ENCODE assay signal across 1 cellular context in the genomic region with DNA sequence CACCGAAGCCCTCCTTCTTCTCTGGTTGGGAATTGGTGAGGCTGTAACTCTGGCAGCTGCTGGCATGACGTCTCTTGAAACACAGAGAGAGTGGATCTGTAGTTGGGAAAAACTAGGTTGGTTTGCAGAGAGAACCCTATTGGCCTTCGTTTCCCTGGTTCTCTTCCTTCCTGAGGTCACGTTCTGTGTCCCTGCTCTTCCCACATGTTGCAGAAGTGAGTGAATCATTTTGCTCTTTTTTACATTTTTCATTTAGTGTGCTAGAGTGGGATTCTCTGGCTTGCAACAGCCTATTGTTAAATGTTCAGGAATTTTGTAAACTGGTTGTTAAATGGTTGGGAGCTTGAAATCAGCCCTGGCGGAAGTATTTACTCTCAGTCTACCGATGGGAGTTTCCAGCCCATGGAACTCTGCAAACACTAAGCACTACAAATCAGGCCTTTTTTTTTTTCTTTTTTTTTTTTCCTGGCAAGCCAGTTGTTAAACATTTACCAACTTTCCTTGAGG.
TF ChIP-seq lines count a peak whose summit lies in the region.

No MANE protein-coding gene starts in this region.

TF ChIP-seq in HepG2, 621 proteins besides CTCF, POLR2A, EP300 and RAD21 (continues in another document):
- no peak for TF ChIP-seq HOXA3 (CRISPR knock-in tag; IDR thresholded peaks at IDR 0.05)
- no peak for TF ChIP-seq SRF (IDR thresholded peaks at IDR 0.05; ENCODE audit: low read depth, low read length)
- TF ChIP-seq GATAD2A (CRISPR knock-in tag; IDR thresholded peaks at IDR 0.05): 0 out of 2 replicates have a peak, but pooled peaks have one; percentile 45
- TF ChIP-seq ZNF672 (CRISPR knock-in tag; IDR thresholded peaks at IDR 0.05): no peak
- no peak for TF ChIP-seq ZKSCAN1 (IDR thresholded peaks at IDR 0.05; ENCODE audit: low read length)
- no peak for TF ChIP-seq GZF1 (CRISPR knock-in tag; IDR thresholded peaks at IDR 0.05)
- peak; percentile 53; the same call in 1 of the 2 replicates for TF ChIP-seq MEIS2 (CRISPR knock-in tag; IDR thresholded peaks at IDR 0.05)
- TF ChIP-seq, protein P1, sequence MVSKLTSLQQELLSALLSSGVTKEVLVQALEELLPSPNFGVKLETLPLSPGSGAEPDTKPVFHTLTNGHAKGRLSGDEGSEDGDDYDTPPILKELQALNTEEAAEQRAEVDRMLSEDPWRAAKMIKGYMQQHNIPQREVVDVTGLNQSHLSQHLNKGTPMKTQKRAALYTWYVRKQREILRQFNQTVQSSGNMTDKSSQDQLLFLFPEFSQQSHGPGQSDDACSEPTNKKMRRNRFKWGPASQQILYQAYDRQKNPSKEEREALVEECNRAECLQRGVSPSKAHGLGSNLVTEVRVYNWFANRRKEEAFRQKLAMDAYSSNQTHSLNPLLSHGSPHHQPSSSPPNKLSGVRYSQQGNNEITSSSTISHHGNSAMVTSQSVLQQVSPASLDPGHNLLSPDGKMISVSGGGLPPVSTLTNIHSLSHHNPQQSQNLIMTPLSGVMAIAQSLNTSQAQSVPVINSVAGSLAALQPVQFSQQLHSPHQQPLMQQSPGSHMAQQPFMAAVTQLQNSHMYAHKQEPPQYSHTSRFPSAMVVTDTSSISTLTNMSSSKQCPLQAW (CRISPR knock-in tag; IDR thresholded peaks at IDR 0.05): peak; percentile 57
- no peak for TF ChIP-seq ZSCAN29 (CRISPR knock-in tag; conservative IDR thresholded peaks at IDR 0.05)
- TF ChIP-seq ZNF296 (CRISPR knock-in tag; conservative IDR thresholded peaks at IDR 0.05): no peak
- no peak for TF ChIP-seq DR1 (CRISPR knock-in tag; IDR thresholded peaks at IDR 0.05)
- TF ChIP-seq, protein P2, sequence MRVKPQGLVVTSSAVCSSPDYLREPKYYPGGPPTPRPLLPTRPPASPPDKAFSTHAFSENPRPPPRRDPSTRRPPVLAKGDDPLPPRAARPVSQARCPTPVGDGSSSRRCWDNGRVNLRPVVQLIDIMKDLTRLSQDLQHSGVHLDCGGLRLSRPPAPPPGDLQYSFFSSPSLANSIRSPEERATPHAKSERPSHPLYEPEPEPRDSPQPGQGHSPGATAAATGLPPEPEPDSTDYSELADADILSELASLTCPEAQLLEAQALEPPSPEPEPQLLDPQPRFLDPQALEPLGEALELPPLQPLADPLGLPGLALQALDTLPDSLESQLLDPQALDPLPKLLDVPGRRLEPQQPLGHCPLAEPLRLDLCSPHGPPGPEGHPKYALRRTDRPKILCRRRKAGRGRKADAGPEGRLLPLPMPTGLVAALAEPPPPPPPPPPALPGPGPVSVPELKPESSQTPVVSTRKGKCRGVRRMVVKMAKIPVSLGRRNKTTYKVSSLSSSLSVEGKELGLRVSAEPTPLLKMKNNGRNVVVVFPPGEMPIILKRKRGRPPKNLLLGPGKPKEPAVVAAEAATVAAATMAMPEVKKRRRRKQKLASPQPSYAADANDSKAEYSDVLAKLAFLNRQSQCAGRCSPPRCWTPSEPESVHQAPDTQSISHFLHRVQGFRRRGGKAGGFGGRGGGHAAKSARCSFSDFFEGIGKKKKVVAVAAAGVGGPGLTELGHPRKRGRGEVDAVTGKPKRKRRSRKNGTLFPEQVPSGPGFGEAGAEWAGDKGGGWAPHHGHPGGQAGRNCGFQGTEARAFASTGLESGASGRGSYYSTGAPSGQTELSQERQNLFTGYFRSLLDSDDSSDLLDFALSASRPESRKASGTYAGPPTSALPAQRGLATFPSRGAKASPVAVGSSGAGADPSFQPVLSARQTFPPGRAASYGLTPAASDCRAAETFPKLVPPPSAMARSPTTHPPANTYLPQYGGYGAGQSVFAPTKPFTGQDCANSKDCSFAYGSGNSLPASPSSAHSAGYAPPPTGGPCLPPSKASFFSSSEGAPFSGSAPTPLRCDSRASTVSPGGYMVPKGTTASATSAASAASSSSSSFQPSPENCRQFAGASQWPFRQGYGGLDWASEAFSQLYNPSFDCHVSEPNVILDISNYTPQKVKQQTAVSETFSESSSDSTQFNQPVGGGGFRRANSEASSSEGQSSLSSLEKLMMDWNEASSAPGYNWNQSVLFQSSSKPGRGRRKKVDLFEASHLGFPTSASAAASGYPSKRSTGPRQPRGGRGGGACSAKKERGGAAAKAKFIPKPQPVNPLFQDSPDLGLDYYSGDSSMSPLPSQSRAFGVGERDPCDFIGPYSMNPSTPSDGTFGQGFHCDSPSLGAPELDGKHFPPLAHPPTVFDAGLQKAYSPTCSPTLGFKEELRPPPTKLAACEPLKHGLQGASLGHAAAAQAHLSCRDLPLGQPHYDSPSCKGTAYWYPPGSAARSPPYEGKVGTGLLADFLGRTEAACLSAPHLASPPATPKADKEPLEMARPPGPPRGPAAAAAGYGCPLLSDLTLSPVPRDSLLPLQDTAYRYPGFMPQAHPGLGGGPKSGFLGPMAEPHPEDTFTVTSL (CRISPR knock-in tag; IDR thresholded peaks at IDR 0.05; ENCODE audit: borderline replicate concordance): peak; percentile 75; the same call in 1 of the 2 replicates
- no peak for TF ChIP-seq RORA (CRISPR knock-in tag; IDR thresholded peaks at IDR 0.05)
- TF ChIP-seq, protein P3, sequence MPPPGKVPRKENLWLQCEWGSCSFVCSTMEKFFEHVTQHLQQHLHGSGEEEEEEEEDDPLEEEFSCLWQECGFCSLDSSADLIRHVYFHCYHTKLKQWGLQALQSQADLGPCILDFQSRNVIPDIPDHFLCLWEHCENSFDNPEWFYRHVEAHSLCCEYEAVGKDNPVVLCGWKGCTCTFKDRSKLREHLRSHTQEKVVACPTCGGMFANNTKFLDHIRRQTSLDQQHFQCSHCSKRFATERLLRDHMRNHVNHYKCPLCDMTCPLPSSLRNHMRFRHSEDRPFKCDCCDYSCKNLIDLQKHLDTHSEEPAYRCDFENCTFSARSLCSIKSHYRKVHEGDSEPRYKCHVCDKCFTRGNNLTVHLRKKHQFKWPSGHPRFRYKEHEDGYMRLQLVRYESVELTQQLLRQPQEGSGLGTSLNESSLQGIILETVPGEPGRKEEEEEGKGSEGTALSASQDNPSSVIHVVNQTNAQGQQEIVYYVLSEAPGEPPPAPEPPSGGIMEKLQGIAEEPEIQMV (CRISPR knock-in tag; IDR thresholded peaks at IDR 0.05; ENCODE audit: low read depth): no peak
- TF ChIP-seq ZNF782 (CRISPR knock-in tag; IDR thresholded peaks at IDR 0.05; ENCODE audit: borderline replicate concordance): no peak
- TF ChIP-seq, protein P4, sequence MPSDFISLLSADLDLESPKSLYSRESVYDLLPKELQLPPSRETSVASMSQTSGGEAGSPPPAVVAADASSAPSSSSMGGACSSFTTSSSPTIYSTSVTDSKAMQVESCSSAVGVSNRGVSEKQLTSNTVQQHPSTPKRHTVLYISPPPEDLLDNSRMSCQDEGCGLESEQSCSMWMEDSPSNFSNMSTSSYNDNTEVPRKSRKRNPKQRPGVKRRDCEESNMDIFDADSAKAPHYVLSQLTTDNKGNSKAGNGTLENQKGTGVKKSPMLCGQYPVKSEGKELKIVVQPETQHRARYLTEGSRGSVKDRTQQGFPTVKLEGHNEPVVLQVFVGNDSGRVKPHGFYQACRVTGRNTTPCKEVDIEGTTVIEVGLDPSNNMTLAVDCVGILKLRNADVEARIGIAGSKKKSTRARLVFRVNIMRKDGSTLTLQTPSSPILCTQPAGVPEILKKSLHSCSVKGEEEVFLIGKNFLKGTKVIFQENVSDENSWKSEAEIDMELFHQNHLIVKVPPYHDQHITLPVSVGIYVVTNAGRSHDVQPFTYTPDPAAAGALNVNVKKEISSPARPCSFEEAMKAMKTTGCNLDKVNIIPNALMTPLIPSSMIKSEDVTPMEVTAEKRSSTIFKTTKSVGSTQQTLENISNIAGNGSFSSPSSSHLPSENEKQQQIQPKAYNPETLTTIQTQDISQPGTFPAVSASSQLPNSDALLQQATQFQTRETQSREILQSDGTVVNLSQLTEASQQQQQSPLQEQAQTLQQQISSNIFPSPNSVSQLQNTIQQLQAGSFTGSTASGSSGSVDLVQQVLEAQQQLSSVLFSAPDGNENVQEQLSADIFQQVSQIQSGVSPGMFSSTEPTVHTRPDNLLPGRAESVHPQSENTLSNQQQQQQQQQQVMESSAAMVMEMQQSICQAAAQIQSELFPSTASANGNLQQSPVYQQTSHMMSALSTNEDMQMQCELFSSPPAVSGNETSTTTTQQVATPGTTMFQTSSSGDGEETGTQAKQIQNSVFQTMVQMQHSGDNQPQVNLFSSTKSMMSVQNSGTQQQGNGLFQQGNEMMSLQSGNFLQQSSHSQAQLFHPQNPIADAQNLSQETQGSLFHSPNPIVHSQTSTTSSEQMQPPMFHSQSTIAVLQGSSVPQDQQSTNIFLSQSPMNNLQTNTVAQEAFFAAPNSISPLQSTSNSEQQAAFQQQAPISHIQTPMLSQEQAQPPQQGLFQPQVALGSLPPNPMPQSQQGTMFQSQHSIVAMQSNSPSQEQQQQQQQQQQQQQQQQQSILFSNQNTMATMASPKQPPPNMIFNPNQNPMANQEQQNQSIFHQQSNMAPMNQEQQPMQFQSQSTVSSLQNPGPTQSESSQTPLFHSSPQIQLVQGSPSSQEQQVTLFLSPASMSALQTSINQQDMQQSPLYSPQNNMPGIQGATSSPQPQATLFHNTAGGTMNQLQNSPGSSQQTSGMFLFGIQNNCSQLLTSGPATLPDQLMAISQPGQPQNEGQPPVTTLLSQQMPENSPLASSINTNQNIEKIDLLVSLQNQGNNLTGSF (CRISPR knock-in tag; IDR thresholded peaks at IDR 0.05): no peak
- 0 out of 2 replicates have a peak, but pooled peaks have one; percentile 29 for TF ChIP-seq ZNF232 (CRISPR knock-in tag; IDR thresholded peaks at IDR 0.05; ENCODE audit: borderline replicate concordance)
- TF ChIP-seq JARID2 (CRISPR knock-in tag; IDR thresholded peaks at IDR 0.05; ENCODE audit: insufficient replicate concordance): no peak
- TF ChIP-seq, protein P5, sequence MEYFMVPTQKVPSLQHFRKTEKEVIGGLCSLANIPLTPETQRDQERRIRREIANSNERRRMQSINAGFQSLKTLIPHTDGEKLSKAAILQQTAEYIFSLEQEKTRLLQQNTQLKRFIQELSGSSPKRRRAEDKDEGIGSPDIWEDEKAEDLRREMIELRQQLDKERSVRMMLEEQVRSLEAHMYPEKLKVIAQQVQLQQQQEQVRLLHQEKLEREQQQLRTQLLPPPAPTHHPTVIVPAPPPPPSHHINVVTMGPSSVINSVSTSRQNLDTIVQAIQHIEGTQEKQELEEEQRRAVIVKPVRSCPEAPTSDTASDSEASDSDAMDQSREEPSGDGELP (IDR thresholded peaks at IDR 0.05; ENCODE audit: borderline replicate concordance, low read depth): peak; percentile 44; the same call in 1 of the 2 replicates
- TF ChIP-seq SMARCC2 (IDR thresholded peaks at IDR 0.05): no peak
- TF ChIP-seq, protein P6, sequence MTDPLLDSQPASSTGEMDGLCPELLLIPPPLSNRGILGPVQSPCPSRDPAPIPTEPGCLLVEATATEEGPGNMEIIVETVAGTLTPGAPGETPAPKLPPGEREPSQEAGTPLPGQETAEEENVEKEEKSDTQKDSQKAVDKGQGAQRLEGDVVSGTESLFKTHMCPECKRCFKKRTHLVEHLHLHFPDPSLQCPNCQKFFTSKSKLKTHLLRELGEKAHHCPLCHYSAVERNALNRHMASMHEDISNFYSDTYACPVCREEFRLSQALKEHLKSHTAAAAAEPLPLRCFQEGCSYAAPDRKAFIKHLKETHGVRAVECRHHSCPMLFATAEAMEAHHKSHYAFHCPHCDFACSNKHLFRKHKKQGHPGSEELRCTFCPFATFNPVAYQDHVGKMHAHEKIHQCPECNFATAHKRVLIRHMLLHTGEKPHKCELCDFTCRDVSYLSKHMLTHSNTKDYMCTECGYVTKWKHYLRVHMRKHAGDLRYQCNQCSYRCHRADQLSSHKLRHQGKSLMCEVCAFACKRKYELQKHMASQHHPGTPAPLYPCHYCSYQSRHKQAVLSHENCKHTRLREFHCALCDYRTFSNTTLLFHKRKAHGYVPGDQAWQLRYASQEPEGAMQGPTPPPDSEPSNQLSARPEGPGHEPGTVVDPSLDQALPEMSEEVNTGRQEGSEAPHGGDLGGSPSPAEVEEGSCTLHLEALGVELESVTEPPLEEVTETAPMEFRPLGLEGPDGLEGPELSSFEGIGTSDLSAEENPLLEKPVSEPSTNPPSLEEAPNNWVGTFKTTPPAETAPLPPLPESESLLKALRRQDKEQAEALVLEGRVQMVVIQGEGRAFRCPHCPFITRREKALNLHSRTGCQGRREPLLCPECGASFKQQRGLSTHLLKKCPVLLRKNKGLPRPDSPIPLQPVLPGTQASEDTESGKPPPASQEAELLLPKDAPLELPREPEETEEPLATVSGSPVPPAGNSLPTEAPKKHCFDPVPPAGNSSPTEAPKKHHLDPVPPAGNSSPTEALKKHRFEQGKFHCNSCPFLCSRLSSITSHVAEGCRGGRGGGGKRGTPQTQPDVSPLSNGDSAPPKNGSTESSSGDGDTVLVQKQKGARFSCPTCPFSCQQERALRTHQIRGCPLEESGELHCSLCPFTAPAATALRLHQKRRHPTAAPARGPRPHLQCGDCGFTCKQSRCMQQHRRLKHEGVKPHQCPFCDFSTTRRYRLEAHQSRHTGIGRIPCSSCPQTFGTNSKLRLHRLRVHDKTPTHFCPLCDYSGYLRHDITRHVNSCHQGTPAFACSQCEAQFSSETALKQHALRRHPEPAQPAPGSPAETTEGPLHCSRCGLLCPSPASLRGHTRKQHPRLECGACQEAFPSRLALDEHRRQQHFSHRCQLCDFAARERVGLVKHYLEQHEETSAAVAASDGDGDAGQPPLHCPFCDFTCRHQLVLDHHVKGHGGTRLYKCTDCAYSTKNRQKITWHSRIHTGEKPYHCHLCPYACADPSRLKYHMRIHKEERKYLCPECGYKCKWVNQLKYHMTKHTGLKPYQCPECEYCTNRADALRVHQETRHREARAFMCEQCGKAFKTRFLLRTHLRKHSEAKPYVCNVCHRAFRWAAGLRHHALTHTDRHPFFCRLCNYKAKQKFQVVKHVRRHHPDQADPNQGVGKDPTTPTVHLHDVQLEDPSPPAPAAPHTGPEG (CRISPR knock-in tag; IDR thresholded peaks at IDR 0.05): no peak
- TF ChIP-seq ZNF607 (CRISPR knock-in tag; IDR thresholded peaks at IDR 0.05; ENCODE audit: borderline replicate concordance): peak; percentile 37; the same call in 1 of the 2 replicates
- TF ChIP-seq ZNF777 (CRISPR knock-in tag; IDR thresholded peaks at IDR 0.05): no peak
- TF ChIP-seq, protein P7, sequence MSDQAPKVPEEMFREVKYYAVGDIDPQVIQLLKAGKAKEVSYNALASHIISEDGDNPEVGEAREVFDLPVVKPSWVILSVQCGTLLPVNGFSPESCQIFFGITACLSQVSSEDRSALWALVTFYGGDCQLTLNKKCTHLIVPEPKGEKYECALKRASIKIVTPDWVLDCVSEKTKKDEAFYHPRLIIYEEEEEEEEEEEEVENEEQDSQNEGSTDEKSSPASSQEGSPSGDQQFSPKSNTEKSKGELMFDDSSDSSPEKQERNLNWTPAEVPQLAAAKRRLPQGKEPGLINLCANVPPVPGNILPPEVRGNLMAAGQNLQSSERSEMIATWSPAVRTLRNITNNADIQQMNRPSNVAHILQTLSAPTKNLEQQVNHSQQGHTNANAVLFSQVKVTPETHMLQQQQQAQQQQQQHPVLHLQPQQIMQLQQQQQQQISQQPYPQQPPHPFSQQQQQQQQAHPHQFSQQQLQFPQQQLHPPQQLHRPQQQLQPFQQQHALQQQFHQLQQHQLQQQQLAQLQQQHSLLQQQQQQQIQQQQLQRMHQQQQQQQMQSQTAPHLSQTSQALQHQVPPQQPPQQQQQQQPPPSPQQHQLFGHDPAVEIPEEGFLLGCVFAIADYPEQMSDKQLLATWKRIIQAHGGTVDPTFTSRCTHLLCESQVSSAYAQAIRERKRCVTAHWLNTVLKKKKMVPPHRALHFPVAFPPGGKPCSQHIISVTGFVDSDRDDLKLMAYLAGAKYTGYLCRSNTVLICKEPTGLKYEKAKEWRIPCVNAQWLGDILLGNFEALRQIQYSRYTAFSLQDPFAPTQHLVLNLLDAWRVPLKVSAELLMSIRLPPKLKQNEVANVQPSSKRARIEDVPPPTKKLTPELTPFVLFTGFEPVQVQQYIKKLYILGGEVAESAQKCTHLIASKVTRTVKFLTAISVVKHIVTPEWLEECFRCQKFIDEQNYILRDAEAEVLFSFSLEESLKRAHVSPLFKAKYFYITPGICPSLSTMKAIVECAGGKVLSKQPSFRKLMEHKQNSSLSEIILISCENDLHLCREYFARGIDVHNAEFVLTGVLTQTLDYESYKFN (CRISPR knock-in tag; conservative IDR thresholded peaks at IDR 0.05): peak; percentile 74
- TF ChIP-seq SP2 (CRISPR knock-in tag; IDR thresholded peaks at IDR 0.05): no peak
- no peak for TF ChIP-seq RBM39 (IDR thresholded peaks at IDR 0.05; ENCODE audit: low read depth, low read length, poor library complexity, severe bottlenecking)
- TF ChIP-seq DPF2 (CRISPR knock-in tag; IDR thresholded peaks at IDR 0.05; ENCODE audit: borderline replicate concordance, low read depth): no peak
